In the genomic region with DNA sequence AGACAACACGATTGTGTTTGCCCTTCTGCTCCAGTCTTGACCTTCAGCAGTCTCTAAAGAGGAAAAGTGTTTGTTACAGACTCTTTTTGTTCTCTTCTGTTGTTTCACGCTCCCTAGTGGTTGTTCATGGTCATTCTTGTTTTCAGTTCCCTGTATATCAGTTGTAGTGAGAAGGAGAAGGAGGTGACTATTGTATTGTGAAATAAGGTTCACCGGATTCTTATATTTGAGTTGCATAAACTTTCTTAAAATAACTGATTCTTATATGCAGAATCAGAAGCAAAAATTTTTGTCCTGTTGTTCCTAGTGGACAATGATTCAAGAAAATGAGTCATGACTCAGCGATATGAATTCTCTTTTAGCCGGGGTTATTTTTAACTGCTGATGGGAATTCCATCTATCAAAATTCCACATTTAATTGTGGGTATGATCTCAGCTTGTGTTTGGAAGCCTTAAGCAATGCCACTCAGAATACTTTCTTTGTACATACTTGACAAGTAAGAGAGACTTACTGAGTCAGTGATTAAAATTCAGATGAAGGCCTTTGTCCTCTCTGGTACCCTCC, we compare ENCODE assay signal across 9 cellular contexts.
DNase-seq lines count a peak whose midpoint lies in the region; ATAC-seq, FAIRE-seq and TF ChIP-seq lines count a peak whose summit lies in the region.
"Had no signal": no experiment of that assay in that cellular context is flagged by ENCODE, and none has a peak within 500 bp of the region (broad histone marks: within the 10 kb centered on the region; RNA-seq: fewer than 3 reads in every experiment).

No MANE protein-coding gene starts in this region.

- H3K27me3 ChIP-seq in bronchial epithelial cell (ENCODE audit: control insufficient read depth, insufficient read depth, low read length), result no peaks in the 10 kb centered on the region
- H3K27me3 ChIP-seq: BLaER1 treated with 17β-estradiol and CSF1 and Interleukin-3, amounts not matched to agents 10 nM and 100 nM had no signal

- TF ChIP-seq CTCF in bronchial epithelial cell (IDR thresholded peaks at IDR 0.05; ENCODE audit: insufficient read depth, low read length, severe bottlenecking), result peak; percentile 58

- no peaks in the 10 kb centered on the region for H3K4me1 ChIP-seq in urinary bladder (ENCODE audit: insufficient read depth)

- H3K4me3 ChIP-seq in bronchial epithelial cell (ENCODE audit: low read depth, low read length) (no peak overlapping the region), urinary bladder (ENCODE audit: low read depth, low read length) (no peak overlapping the region)
- H3K4me3 ChIP-seq: BLaER1 treated with 17β-estradiol and CSF1 and Interleukin-3, amounts not matched to agents 10 nM and 100 nM had no signal

- peak overlapping the region; percentile 23 for H3K27ac ChIP-seq in urinary bladder (ENCODE audit: low read depth)

- no peak for ATAC-seq in GM21786 (IDR thresholded peaks at IDR 0.05; ENCODE audit: unreplicated experiment)

- 28% methylated on average over 5 of the region's 5 CpGs for WGBS in urinary bladder

- no peaks in the 10 kb centered on the region for H3K36me3 ChIP-seq in bronchial epithelial cell (ENCODE audit: control insufficient read depth, insufficient read depth, low read length)
- H3K36me3 ChIP-seq in urinary bladder (ENCODE audit: insufficient read depth), result no peaks in the 10 kb centered on the region
- H3K36me3 ChIP-seq: BLaER1 treated with 17β-estradiol and CSF1 and Interleukin-3, amounts not matched to agents 10 nM and 100 nM had no signal

- FAIRE-seq in bronchial epithelial cell (lab: Jason Lieb, UNC), result no peak

- DNase-seq in NCI-H2107 treated with DMSO at 0.1 percent for 48 hours (lab: John Stamatoyannopoulos, UW; ENCODE audit: unreplicated experiment), result peak; percentile 19
- DNase-seq in NCI-H2107 (lab: John Stamatoyannopoulos, UW), result no peak
- peak; percentile 93 for DNase-seq in MV-4-11 (lab: John Stamatoyannopoulos, UW)
- peak; percentile 90 for DNase-seq in bronchial epithelial cell (ENCODE audit: low read depth)
- peak; percentile 86 for DNase-seq in kidney tubule cell (ENCODE audit: low spot score)
- DNase-seq in activated CD4-positive, CD25-positive, alpha-beta regulatory T cell (lab: John Stamatoyannopoulos, UW), result no peak

Comparison
In these comparisons a context has a peak if more than half of its experiments do, and no peak if none do; other contexts are left out.
1. DNase-seq: peak in NCI-H2107 treated with DMSO at 0.1 percent for 48 hours (single experiment), MV-4-11 (single experiment), bronchial epithelial cell (single experiment) and kidney tubule cell (single experiment); none in NCI-H2107 (single experiment) and activated CD4-positive, CD25-positive, alpha-beta regulatory T cell (0 of 4).